In the genomic region with DNA sequence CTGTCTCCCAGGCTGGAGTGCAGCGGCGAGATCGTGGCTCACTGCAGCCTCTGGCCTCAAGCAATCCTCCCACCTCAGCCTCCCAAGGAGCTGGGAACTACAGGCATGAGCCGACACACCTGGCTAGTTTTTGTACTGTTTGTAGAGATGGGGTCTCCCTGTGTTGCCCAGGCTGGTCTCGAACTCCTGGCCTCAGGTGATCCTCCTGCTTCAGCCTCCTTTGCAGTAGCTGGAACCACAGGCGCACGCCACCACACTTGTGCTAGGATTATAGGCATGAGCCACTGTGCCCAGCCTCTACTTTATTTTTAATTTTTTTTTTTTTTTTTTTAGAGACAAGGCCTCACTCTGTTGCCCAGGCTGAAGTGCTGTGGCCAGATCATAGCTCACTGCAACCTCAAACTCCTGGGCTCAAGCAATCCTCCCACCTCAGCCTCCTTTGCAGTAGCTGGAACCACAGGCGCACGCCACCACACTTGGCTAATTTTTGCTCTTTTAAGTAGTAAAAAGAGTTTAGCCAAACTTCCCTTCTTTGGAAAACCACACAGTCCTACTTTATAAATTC, we compare ENCODE assay signal across 28 cellular contexts.
"Had no signal": no experiment of that assay in that cellular context is flagged by ENCODE, and none has a peak within 500 bp of the region (broad histone marks: within the 10 kb centered on the region; RNA-seq: fewer than 3 reads in every experiment).

No MANE protein-coding gene starts in this region.

- H3K27ac Mint-ChIP-seq: activated naive CD4-positive, alpha-beta T cell treated with anti-CD3 and anti-CD28 coated beads, Interleukin-2, amount 10 ng/mL, durations not matched to agents 7 days and 5 days; effector memory CD8-positive, alpha-beta T cell; stimulated activated naive B cell treated with anti-CD40 and anti-IgM and Interleukin-4, amounts not matched to agents 10 μg/mL and 1 μg/mL and 100 μg/mL, for 72 hours; T-helper 2 cell treated with Interferon-gamma antibody and Interleukin-4, amounts not matched to agents 5 μg/mL and 100 μg/mL, for 36 hours had no signal

- H3K9me3 Mint-ChIP-seq: activated naive CD4-positive, alpha-beta T cell treated with anti-CD3 and anti-CD28 coated beads, Interleukin-2, amount 10 ng/mL, durations not matched to agents 7 days and 5 days; effector memory CD8-positive, alpha-beta T cell; stimulated activated naive B cell treated with anti-CD40 and anti-IgM and Interleukin-4, amounts not matched to agents 10 μg/mL and 1 μg/mL and 100 μg/mL, for 72 hours; T-helper 2 cell treated with Interferon-gamma antibody and Interleukin-4, amounts not matched to agents 5 μg/mL and 100 μg/mL, for 36 hours had no signal

- H3K27me3 Mint-ChIP-seq: activated naive CD4-positive, alpha-beta T cell treated with anti-CD3 and anti-CD28 coated beads, Interleukin-2, amount 10 ng/mL, durations not matched to agents 7 days and 5 days; effector memory CD8-positive, alpha-beta T cell; naive thymus-derived CD4-positive, alpha-beta T cell; stimulated activated naive B cell treated with anti-CD40 and anti-IgM and Interleukin-4, amounts not matched to agents 10 μg/mL and 1 μg/mL and 100 μg/mL, for 72 hours had no signal

- H3K4me3 ChIP-seq: colonic mucosa, gastroesophageal sphincter, hepatocyte, left ventricle myocardium inferior, pancreas, psoas muscle, stomach, thyroid gland, upper lobe of left lung had no signal

- H3K9me3 ChIP-seq: colonic mucosa, gastroesophageal sphincter, left ventricle myocardium inferior, pancreas, psoas muscle, stomach, thyroid gland, upper lobe of left lung had no signal

- H3K4me3 Mint-ChIP-seq: activated naive CD4-positive, alpha-beta T cell treated with anti-CD3 and anti-CD28 coated beads, Interleukin-2, amount 10 ng/mL, durations not matched to agents 7 days and 5 days; effector memory CD8-positive, alpha-beta T cell; naive thymus-derived CD4-positive, alpha-beta T cell; stimulated activated naive B cell treated with anti-CD40 and anti-IgM and Interleukin-4, amounts not matched to agents 10 μg/mL and 1 μg/mL and 100 μg/mL, for 72 hours; T-helper 2 cell treated with Interferon-gamma antibody and Interleukin-4, amounts not matched to agents 5 μg/mL and 100 μg/mL, for 36 hours had no signal

- ATAC-seq: activated CD4-positive, CD25-positive, alpha-beta regulatory T cell treated with anti-CD3 and anti-CD28 coated beads, Interleukin-2, amount 50 U/mL, for 24 hours; effector memory CD8-positive, alpha-beta T cell; gastroesophageal sphincter; naive thymus-derived CD4-positive, alpha-beta T cell; pancreas; psoas muscle; stimulated activated naive B cell treated with anti-CD40 and anti-IgM and Interleukin-4, amounts not matched to agents 10 μg/mL and 1 μg/mL and 100 μg/mL, for 72 hours had no signal

- H3K27me3 ChIP-seq: colonic mucosa, gastroesophageal sphincter, hepatocyte, pancreas, stomach, thyroid gland, upper lobe of left lung had no signal

- H3K27ac ChIP-seq: colonic mucosa, hepatocyte, left ventricle myocardium inferior, pancreas, psoas muscle, stomach, upper lobe of left lung had no signal

- H3K4me1 ChIP-seq: colonic mucosa had no signal

- DNase-seq: activated CD4-positive, alpha-beta T cell treated with anti-CD3 and anti-CD28 coated beads for 48 hours; activated CD4-positive, alpha-beta T cell treated with anti-CD3 and anti-CD28 coated beads, Interleukin-2, amount 50 U/mL, for 48 hours; activated CD8-positive, alpha-beta memory T cell treated with anti-CD3 and anti-CD28 coated beads for 24 hours; activated gamma-delta T cell; activated naive CD4-positive, alpha-beta T cell treated with anti-CD3 and anti-CD28 coated beads, Interleukin-2, amount 10 ng/mL, durations not matched to agents 7 days and 5 days; cerebellar nuclear complex; colonic mucosa; effector memory CD8-positive, alpha-beta T cell; erythroblast; islet precursor cell; left ventricle myocardium inferior; mammary epithelial cell; midbrain; naive thymus-derived CD4-positive, alpha-beta T cell; nucleus accumbens; pancreas; psoas muscle; stimulated activated CD4-positive, alpha-beta T cell treated with anti-CD3 and anti-CD28 coated beads, Interleukin-15, amount 100 ng/mL, for 24 hours; stimulated activated CD4-positive, alpha-beta T cell treated with anti-CD3 and anti-CD28 coated beads, Interleukin-2, amount 100 ng/mL, for 24 hours; stimulated activated naive B cell treated with anti-CD40 and anti-IgM and Interleukin-4, amounts not matched to agents 10 μg/mL and 1 μg/mL and 100 μg/mL, for 72 hours; stomach; T-helper 1 cell; thyroid gland; upper lobe of left lung had no signal

- H3K4me2 ChIP-seq: hepatocyte had no signal

- H3K36me3 ChIP-seq: colonic mucosa, pancreas, thyroid gland had no signal
